ENCODE assay signal across 5 cellular contexts in the genomic region with DNA sequence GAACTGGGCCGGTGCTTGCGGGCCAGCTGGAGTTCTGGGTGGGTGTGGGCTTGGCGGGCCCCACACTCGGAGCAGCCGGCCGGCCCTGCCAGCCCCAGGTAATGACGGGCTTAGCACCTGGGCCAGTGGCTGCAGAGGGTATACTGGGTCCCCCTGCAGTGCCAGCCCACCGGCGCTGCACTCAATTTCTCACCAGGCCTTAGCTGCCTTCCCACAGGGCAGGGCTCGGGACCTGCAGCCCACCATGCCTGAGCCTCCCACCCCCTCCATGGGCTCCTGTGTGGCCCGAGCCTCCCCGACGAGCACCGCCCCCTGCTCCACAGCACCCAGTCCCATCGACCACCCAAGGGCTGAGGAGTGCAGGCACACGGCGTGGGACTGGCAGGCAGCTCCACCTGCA. TPM values are rescaled to one million over a fixed set of nuclear protein-coding genes. Genes with fewer than 3 reads are reported as not detected.
"Had no signal": no experiment of that assay in that cellular context is flagged by ENCODE, and none has a peak within 500 bp of the region (broad histone marks: within the 10 kb centered on the region; RNA-seq: fewer than 3 reads in every experiment).

No MANE protein-coding gene starts in this region.

RNA-seq across cellular contexts. Expression of a gene that starts 50.3 kb away (rescaled TPM):
- total RNA-seq: natural killer cell; natural killer cell treated with Interleukin-12 subunit alpha and Interleukin-12 subunit beta and Interleukin-15 and Interleukin-18, amount 100 ng/mL, for 72 hours; pulmonary artery endothelial cell; spleen had no signal
- polyA plus RNA-seq: naive thymus-derived CD8-positive, alpha-beta T cell had no signal
